15 cellular contexts compared by ENCODE assay signal in the genomic region with DNA sequence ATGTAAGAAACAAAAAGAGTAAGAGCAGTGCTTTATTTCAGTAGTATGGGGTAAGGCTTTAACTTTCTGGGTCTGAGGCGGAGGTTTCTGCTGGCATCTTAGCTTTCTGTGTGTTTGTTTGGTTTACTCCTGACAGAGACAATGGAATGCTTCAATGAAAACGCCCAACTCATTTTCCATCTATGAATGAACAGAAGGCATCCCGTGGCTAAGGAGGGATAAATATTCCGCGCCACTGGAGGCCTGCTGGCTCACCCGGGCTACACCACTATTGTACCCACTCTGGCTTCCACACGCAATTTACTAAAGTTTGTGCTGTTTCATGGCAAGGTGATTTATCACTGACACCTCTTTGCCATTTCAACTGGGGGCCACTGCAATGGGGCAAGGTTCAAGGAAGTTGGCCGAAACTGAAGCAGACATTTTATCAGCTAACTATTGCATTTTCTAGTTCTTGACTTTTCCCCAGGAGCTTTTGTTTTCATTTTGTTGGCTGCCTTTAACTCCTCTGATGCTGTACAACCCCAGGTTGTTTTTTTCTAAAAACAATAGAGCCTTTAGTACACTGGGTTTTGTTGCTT. TPM values are rescaled to one million over a fixed set of nuclear protein-coding genes. Genes with fewer than 3 reads are reported as not detected.
"Had no signal": no experiment of that assay in that cellular context is flagged by ENCODE, and none has a peak within 500 bp of the region (broad histone marks: within the 10 kb centered on the region; RNA-seq: fewer than 3 reads in every experiment).

No MANE protein-coding gene starts in this region.

- H3K4me3 ChIP-seq: gastroesophageal sphincter, ovary, sigmoid colon had no signal

- ATAC-seq: activated CD8-positive, alpha-beta memory T cell treated with anti-CD3 and anti-CD28 coated beads, Interleukin-2, amount 10 ng/mL, durations not matched to agents 7 days and 5 days; gastroesophageal sphincter; naive thymus-derived CD4-positive, alpha-beta T cell; SK-N-SH treated with all-trans-retinoic acid at 6 μM for 48 hours; stimulated activated naive B cell treated with anti-CD40 and anti-IgM and Interleukin-4, amounts not matched to agents 10 μg/mL and 1 μg/mL and 100 μg/mL, for 72 hours; T-cell had no signal

- DNase-seq: activated B cell treated with CpG ODN at 0.5 μM for 24 hours; activated CD4-positive, alpha-beta memory T cell treated with anti-CD3 and anti-CD28 coated beads, Interleukin-2, amount 10 ng/mL, durations not matched to agents 7 days and 5 days; activated CD4-positive, alpha-beta T cell treated with anti-CD3 and anti-CD28 coated beads for 4 hours; activated CD8-positive, alpha-beta memory T cell treated with anti-CD3 and anti-CD28 coated beads, Interleukin-2, amount 10 ng/mL, durations not matched to agents 7 days and 5 days; brain microvascular endothelial cell; cortex of kidney; naive thymus-derived CD4-positive, alpha-beta T cell; ovary; sigmoid colon; stimulated activated naive B cell treated with anti-CD40 and anti-IgM and Interleukin-4, amounts not matched to agents 10 μg/mL and 1 μg/mL and 100 μg/mL, for 72 hours; T-cell; T-helper 9 cell had no signal

RNA-seq across cellular contexts. Expression of a gene that starts 32.8 kb away (rescaled TPM):
- total RNA-seq: activated B cell treated with CpG ODN at 0.5 μM for 24 hours; activated CD4-positive, alpha-beta memory T cell treated with anti-CD3 and anti-CD28 coated beads, Interleukin-2, amount 10 ng/mL, durations not matched to agents 7 days and 5 days; activated CD8-positive, alpha-beta memory T cell treated with anti-CD3 and anti-CD28 coated beads, Interleukin-2, amount 10 ng/mL, durations not matched to agents 7 days and 5 days; naive thymus-derived CD4-positive, alpha-beta T cell; pulmonary artery endothelial cell; T-cell had no signal
